ENCODE assay signal across 24 cellular contexts in the genomic region with DNA sequence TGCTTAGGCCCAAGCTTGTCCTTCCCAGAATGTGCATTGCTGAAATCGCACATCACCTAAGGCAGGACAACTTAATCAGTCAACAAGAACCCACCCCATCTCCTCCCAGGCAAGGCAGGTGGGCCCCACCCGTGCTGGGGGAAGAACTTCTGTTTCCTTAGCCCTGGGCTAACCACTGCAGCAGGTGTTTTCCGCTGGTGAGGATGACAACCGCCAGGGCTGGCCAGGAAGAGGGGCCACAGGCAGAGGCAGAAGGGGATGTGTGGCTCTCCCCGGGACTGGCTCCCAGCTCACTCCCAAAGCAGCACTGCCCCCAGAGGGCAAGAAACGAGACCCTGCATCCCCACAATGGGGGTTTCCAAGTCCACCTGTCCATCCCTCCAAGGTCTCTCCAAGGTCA.
DNase-seq lines count a peak whose midpoint lies in the region; TF ChIP-seq lines count a peak whose summit lies in the region.
"Had no signal": no experiment of that assay in that cellular context is flagged by ENCODE, and none has a peak within 500 bp of the region (broad histone marks: within the 10 kb centered on the region; RNA-seq: fewer than 3 reads in every experiment).

No MANE protein-coding gene starts in this region.

- H3K4me3 Mint-ChIP-seq in chondrocyte (ENCODE audit: unreplicated experiment), result no peak overlapping the region
- H3K4me3 Mint-ChIP-seq: activated B cell treated with CpG ODN at 0.5 μM for 24 hours; activated CD4-positive, alpha-beta memory T cell treated with anti-CD3 and anti-CD28 coated beads for 36 hours; naive thymus-derived CD4-positive, alpha-beta T cell; stimulated activated naive CD8-positive, alpha-beta T cell treated with anti-CD3 and anti-CD28 coated beads, Interleukin-15, Interleukin-2, amounts not matched to agents 100 ng/mL and 50 ng/mL, for 24 hours had no signal

- no peaks in the 10 kb centered on the region for H3K9me3 Mint-ChIP-seq in chondrocyte (ENCODE audit: low read depth)
- H3K9me3 Mint-ChIP-seq: activated B cell treated with CpG ODN at 0.5 μM for 24 hours; activated CD4-positive, alpha-beta memory T cell treated with anti-CD3 and anti-CD28 coated beads for 36 hours had no signal

- DNase-seq in activated CD4-positive, CD25-positive, alpha-beta regulatory T cell treated with anti-CD3 and anti-CD28 coated beads, Interleukin-2, amount 50 U/mL, for 72 hours, result peak; percentile 26
- no peak for DNase-seq in activated CD4-positive, CD25-positive, alpha-beta regulatory T cell (lab: John Stamatoyannopoulos, UW)
- peak; percentile 49 for DNase-seq in chondrocyte (ENCODE audit: low spot score)
- peak; percentile 51 for DNase-seq in spleen
- no peak for DNase-seq in NCI-H2171 treated with DMSO at 0.1 percent for 48 hours (lab: John Stamatoyannopoulos, UW)
- no peak for DNase-seq in activated CD4-positive, alpha-beta T cell treated with anti-CD3 and anti-CD28 coated beads for 48 hours
- DNase-seq in stimulated activated CD4-positive, alpha-beta T cell treated with anti-CD3 and anti-CD28 coated beads, Interleukin-12 subunit alpha, Interleukin-12 subunit beta, amount 100 ng/mL, for 4 hours, result no peak
- DNase-seq: activated B cell treated with CpG ODN at 0.5 μM for 24 hours; activated CD8-positive, alpha-beta memory T cell treated with anti-CD3 and anti-CD28 coated beads, Interleukin-2, amount 50 U/mL, for 48 hours; AML-193; DMS79 treated with DMSO at 0.1 percent for 48 hours; effector CD8-positive, alpha-beta T cell; erythroblast; NCI-H187 treated with DMSO at 0.1 percent for 48 hours; NCI-H226; T1000; transverse colon had no signal

- H3K4me3 ChIP-seq in spleen, result no peak overlapping the region
- H3K4me3 ChIP-seq: body of pancreas, pancreas, transverse colon had no signal

- TF ChIP-seq CTCF in chondrocyte (IDR thresholded peaks at IDR 0.05) (no peak), spleen (IDR thresholded peaks at IDR 0.05 in 8 of 11, conservative IDR thresholded peaks at IDR 0.05 in 3 of 11) (no peak)

- peaks cover 0 to 37% (median 0%) of the 10 kb centered on the region in 7 donors for H3K27me3 ChIP-seq in spleen (replicated peaks in 1 of 7)
- H3K27me3 ChIP-seq: body of pancreas, foreskin keratinocyte, pancreas had no signal

- H3K36me3 ChIP-seq in KOPT-K1 (ENCODE audit: insufficient read depth, low read length) (no peaks in the 10 kb centered on the region), spleen (no peaks in the 10 kb centered on the region)
- H3K36me3 ChIP-seq: pancreas, transverse colon had no signal

- WGBS in spleen, 5 donors, result 21 to 35% (median 28%) methylated on average over 6 of the region's 6 CpGs

- H3K27ac Mint-ChIP-seq in chondrocyte (ENCODE audit: unreplicated experiment), result no peak overlapping the region
- H3K27ac Mint-ChIP-seq: activated B cell treated with CpG ODN at 0.5 μM for 24 hours; activated CD4-positive, alpha-beta memory T cell treated with anti-CD3 and anti-CD28 coated beads for 36 hours; naive thymus-derived CD4-positive, alpha-beta T cell; stimulated activated naive CD8-positive, alpha-beta T cell treated with anti-CD3 and anti-CD28 coated beads, Interleukin-15, Interleukin-2, amounts not matched to agents 100 ng/mL and 50 ng/mL, for 24 hours had no signal

- intact Hi-C loops in spleen (cut with DNase I; ENCODE audit: low total_unique reads), result no loop called here

- peaks cover 0 to 14% (median 0%) of the 10 kb centered on the region in 6 donors for H3K4me1 ChIP-seq in spleen
- H3K4me1 ChIP-seq: pancreas, transverse colon had no signal

- H3K9me3 ChIP-seq in KOPT-K1 (ENCODE audit: insufficient read depth, low read length, poor library complexity, severe bottlenecking) (peaks cover 1% of the 10 kb centered on the region), spleen (peaks cover 0 to 8% (median 3%) of the 10 kb centered on the region in 8 donors)
- H3K9me3 ChIP-seq: body of pancreas, pancreas, transverse colon had no signal

- no peaks in the 10 kb centered on the region for H3K27me3 Mint-ChIP-seq in chondrocyte (ENCODE audit: low read depth)

- TF ChIP-seq POLR2A in spleen (IDR thresholded peaks at IDR 0.05), result no peak

- H3K27ac ChIP-seq in KOPT-K1 (ENCODE audit: low read depth, low read length, poor library complexity, severe bottlenecking) (peak overlapping the region; percentile 63), spleen (no peak overlapping the region)
- H3K27ac ChIP-seq: body of pancreas, foreskin keratinocyte, pancreas, transverse colon had no signal

- peaks cover 47% of the 10 kb centered on the region for H3K4me1 Mint-ChIP-seq in chondrocyte (ENCODE audit: low read depth)

- H3K36me3 Mint-ChIP-seq in chondrocyte (ENCODE audit: low read depth), result no peaks in the 10 kb centered on the region
- H3K36me3 Mint-ChIP-seq: activated CD4-positive, alpha-beta memory T cell treated with anti-CD3 and anti-CD28 coated beads for 36 hours; naive thymus-derived CD4-positive, alpha-beta T cell had no signal

Comparison
In these comparisons a context has a peak if more than half of its experiments do, and no peak if none do; other contexts are left out.
1. DNase-seq: peak in activated CD4-positive, CD25-positive, alpha-beta regulatory T cell treated with anti-CD3 and anti-CD28 coated beads, Interleukin-2, amount 50 U/mL, for 72 hours (single experiment), chondrocyte (single experiment) and spleen (single experiment); none in activated CD4-positive, CD25-positive, alpha-beta regulatory T cell (0 of 4), NCI-H2171 treated with DMSO at 0.1 percent for 48 hours (single experiment), activated CD4-positive, alpha-beta T cell treated with anti-CD3 and anti-CD28 coated beads for 48 hours (single experiment) and stimulated activated CD4-positive, alpha-beta T cell treated with anti-CD3 and anti-CD28 coated beads, Interleukin-12 subunit alpha, Interleukin-12 subunit beta, amount 100 ng/mL, for 4 hours (single experiment).